8 cellular contexts compared by ENCODE assay signal in the genomic region with DNA sequence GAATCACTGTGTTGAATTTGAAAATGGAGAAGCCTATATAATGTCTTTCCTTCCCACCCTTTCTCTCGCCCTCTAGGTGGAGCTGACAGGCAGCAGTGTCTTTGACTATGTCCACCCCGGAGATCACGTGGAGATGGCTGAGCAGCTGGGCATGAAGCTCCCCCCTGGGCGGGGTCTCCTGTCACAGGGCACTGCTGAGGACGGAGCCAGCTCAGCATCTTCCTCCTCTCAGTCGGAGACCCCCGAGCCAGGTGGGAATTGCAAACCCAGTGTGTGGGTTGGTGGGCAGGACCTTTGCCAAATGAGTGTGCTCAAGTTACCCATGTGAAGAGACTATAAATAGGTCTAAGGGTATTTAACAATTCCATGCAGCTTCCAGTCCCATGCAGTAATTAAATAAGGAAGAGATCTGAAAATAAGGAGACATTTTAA.
A peak's percentile ranks its signal among the peaks of the same experiment; 100 is the strongest.
DNase-seq lines count a peak whose midpoint lies in the region; ATAC-seq and TF ChIP-seq lines count a peak whose summit lies in the region.

No MANE protein-coding gene starts in this region.

- H3K27me3 Mint-ChIP-seq in CD4-positive, alpha-beta T cell = peaks cover 4% of the 10 kb centered on the region

- no peak overlapping the region for H3K27ac ChIP-seq in iPS DF 6.9 (ENCODE audit: low read length)
- H3K27ac ChIP-seq in CD4-positive, alpha-beta T cell (ENCODE audit: low read depth, low read length) = no peak overlapping the region

- no peak overlapping the region for H3K27ac Mint-ChIP-seq in CD4-positive, alpha-beta T cell

- ATAC-seq in CD4-positive, alpha-beta T cell (ENCODE audit: poor library complexity) = no peak
- ATAC-seq in HG02610 (IDR thresholded peaks at IDR 0.05; ENCODE audit: unreplicated experiment) = no peak

- H3K27me3 ChIP-seq in iPS DF 6.9 (ENCODE audit: control insufficient read depth, insufficient read depth, low read length) = no peaks in the 10 kb centered on the region
- no peaks in the 10 kb centered on the region for H3K27me3 ChIP-seq in CD4-positive, alpha-beta T cell (ENCODE audit: control insufficient read depth, insufficient read depth, low read length)

- H3K4me3 ChIP-seq in iPS DF 6.9 (ENCODE audit: low read length) = no peak overlapping the region

- TF ChIP-seq CTCF in CD4-positive, alpha-beta T cell (IDR thresholded peaks at IDR 0.05) = no peak

- intact Hi-C loops in CD4-positive, alpha-beta T cell (cut with DNase I, micrococcal nuclease) = no loop called here

- no CpG with 5 or more reads among the region's 7 CpGs for WGBS in iPS DF 6.9 (ENCODE audit: insufficient coverage, insufficient read length)

- CTCF ChIA-PET in CD4-positive, alpha-beta T cell (lab: Charles Lee) = no interaction called here

- no peaks in the 10 kb centered on the region for H3K4me1 Mint-ChIP-seq in CD4-positive, alpha-beta T cell (ENCODE audit: low read depth)

- no peaks in the 10 kb centered on the region for H3K36me3 ChIP-seq in iPS DF 6.9 (ENCODE audit: control insufficient read depth, insufficient read depth, low read length)

- H3K4me1 ChIP-seq in iPS DF 6.9 (ENCODE audit: control insufficient read depth, insufficient read depth, low read length) = peaks cover 1% of the 10 kb centered on the region; the same call in 1 of the 2 replicates

- POLR2A ChIA-PET in CD4-positive, alpha-beta T cell (lab: Charles Lee) = no interaction called here

- no peak overlapping the region for H3K4me3 Mint-ChIP-seq in CD4-positive, alpha-beta T cell

- DNase-seq in NCI-H2227 (lab: John Stamatoyannopoulos, UW; ENCODE audit: unreplicated experiment) (peak; percentile 32), NCI-H2227 treated with DMSO at 0.1 percent for 48 hours (lab: John Stamatoyannopoulos, UW) (no peak), NCI-H1105 (lab: John Stamatoyannopoulos, UW) (peak; percentile 8), amniotic epithelial cell (ENCODE audit: low read depth) (peak; percentile 55), iPS DF 6.9 (ENCODE audit: low read depth, low spot score) (peak; percentile 39)
- DNase-seq in CD4-positive, alpha-beta T cell = no peak
- no peak for DNase-seq in stimulated activated CD8-positive, alpha-beta memory T cell treated with anti-CD3 and anti-CD28 coated beads, Interleukin-4, amount 100 ng/mL, for 48 hours

- no peaks in the 10 kb centered on the region for H3K9me3 Mint-ChIP-seq in CD4-positive, alpha-beta T cell

- H3K36me3 Mint-ChIP-seq in CD4-positive, alpha-beta T cell (ENCODE audit: low read depth) = no peaks in the 10 kb centered on the region

- no peaks in the 10 kb centered on the region for H3K9me3 ChIP-seq in iPS DF 6.9 (ENCODE audit: control insufficient read depth, insufficient read depth, low read length)
- no peaks in the 10 kb centered on the region for H3K9me3 ChIP-seq in CD4-positive, alpha-beta T cell (ENCODE audit: control insufficient read depth, low read length)

Comparison
In these comparisons a context has a peak if more than half of its experiments do, and no peak if none do; other contexts are left out.
1. DNase-seq: peak in NCI-H2227 (single experiment), NCI-H1105 (single experiment), amniotic epithelial cell (single experiment) and iPS DF 6.9 (single experiment); none in NCI-H2227 treated with DMSO at 0.1 percent for 48 hours (single experiment), CD4-positive, alpha-beta T cell (0 of 10) and stimulated activated CD8-positive, alpha-beta memory T cell treated with anti-CD3 and anti-CD28 coated beads, Interleukin-4, amount 100 ng/mL, for 48 hours (single experiment).